ENCODE assay signal across 10 cellular contexts in genomic region chr11:41431784-41432183, GRCh38. TPM values are rescaled to one million over a fixed set of nuclear protein-coding genes. Genes with fewer than 3 reads are reported as not detected.
DNase-seq lines count a peak whose midpoint lies in the region; ATAC-seq and TF ChIP-seq lines count a peak whose summit lies in the region.
"Had no signal": no experiment of that assay in that cellular context is flagged by ENCODE, and none has a peak within 500 bp of the region (broad histone marks: within the 10 kb centered on the region; RNA-seq: fewer than 3 reads in every experiment).

No MANE protein-coding gene starts in this region.

- peaks cover 3% of the 10 kb centered on the region for H3K9me3 Mint-ChIP-seq in WTC11
- H3K9me3 Mint-ChIP-seq in stimulated activated naive CD8-positive, alpha-beta T cell treated with anti-CD3 and anti-CD28 coated beads, Interleukin-15, amount 100 ng/mL, for 72 hours: peaks cover 4 to 9% of the 10 kb centered on the region in 2 donors
- H3K9me3 Mint-ChIP-seq: activated B cell treated with CpG ODN at 0.5 μM for 24 hours had no signal

- no peaks in the 10 kb centered on the region for H4K20me1 ChIP-seq in KMS-11 (ENCODE audit: insufficient read depth)

- no peak overlapping the region for H3K9ac ChIP-seq in KMS-11

- ATAC-seq in WTC11 (peak; percentile 84), lower lobe of right lung (no peak), HG03469 (IDR thresholded peaks at IDR 0.05; ENCODE audit: unreplicated experiment) (no peak), HG03045 (IDR thresholded peaks at IDR 0.05; ENCODE audit: unreplicated experiment) (no peak)
- no peak for ATAC-seq in stimulated activated naive CD8-positive, alpha-beta T cell treated with anti-CD3 and anti-CD28 coated beads, Interleukin-15, amount 100 ng/mL, for 72 hours
- ATAC-seq: activated naive CD4-positive, alpha-beta T cell treated with anti-CD3 and anti-CD28 coated beads, Interleukin-2, amount 50 U/mL, for 72 hours had no signal

- no peak overlapping the region for H3K4me3 ChIP-seq in KMS-11 (IDR thresholded peaks at IDR 0.05; ENCODE audit: insufficient read depth, low read depth, low read length)
- H3K4me3 ChIP-seq in lower lobe of right lung: no peak overlapping the region
- H3K4me3 ChIP-seq: esophagus muscularis mucosa had no signal

- H3K36me3 Mint-ChIP-seq in WTC11: no peaks in the 10 kb centered on the region
- H3K36me3 Mint-ChIP-seq: activated naive CD4-positive, alpha-beta T cell treated with anti-CD3 and anti-CD28 coated beads, Interleukin-2, amount 50 U/mL, for 72 hours had no signal

- H3K36me3 ChIP-seq in KMS-11 (ENCODE audit: insufficient read depth) (no peaks in the 10 kb centered on the region), lower lobe of right lung (no peaks in the 10 kb centered on the region)
- H3K36me3 ChIP-seq: esophagus muscularis mucosa had no signal

- H3K4me1 ChIP-seq in KMS-11 (ENCODE audit: low read depth, poor library complexity, severe bottlenecking): no peaks in the 10 kb centered on the region
- no peaks in the 10 kb centered on the region for H3K4me1 ChIP-seq in lower lobe of right lung
- H3K4me1 ChIP-seq: esophagus muscularis mucosa had no signal

- H3K79me2 ChIP-seq in KMS-11 (ENCODE audit: insufficient read depth, low read depth): no peaks in the 10 kb centered on the region

- H3K27ac ChIP-seq in KMS-11 (no peak overlapping the region), lower lobe of right lung (no peak overlapping the region)
- H3K27ac ChIP-seq: esophagus muscularis mucosa had no signal

- no peak overlapping the region for H2AFZ ChIP-seq in KMS-11 (ENCODE audit: low read depth)

- intact Hi-C loops in lower lobe of right lung (cut with DNase I): no loop called here

- no peak for DNase-seq in GM13977 (ENCODE audit: low spot score)
- peak; percentile 15 for DNase-seq in WTC11 (ENCODE audit: low spot score)
- no peak for DNase-seq in lower lobe of right lung
- no peak for DNase-seq in stimulated activated naive CD8-positive, alpha-beta T cell treated with anti-CD3 and anti-CD28 coated beads, Interleukin-15, amount 100 ng/mL, for 72 hours
- DNase-seq: activated B cell treated with CpG ODN at 0.5 μM for 24 hours had no signal

- CTCF ChIA-PET in WTC11 (lab: Charles Lee): interaction anchor here (0.6 to 3.2 kb wide), 9 partner anchors 26 to 1093 kb away, joined by 3 to 13 read pairs (median 4); no protein-coding TSS in a partner anchor

- H3K4me3 Mint-ChIP-seq in WTC11: no peak overlapping the region
- H3K4me3 Mint-ChIP-seq in stimulated activated naive CD8-positive, alpha-beta T cell treated with anti-CD3 and anti-CD28 coated beads, Interleukin-15, amount 100 ng/mL, for 72 hours: no peak overlapping the region
- H3K4me3 Mint-ChIP-seq: activated B cell treated with CpG ODN at 0.5 μM for 24 hours had no signal

- TF ChIP-seq CTCF in GM13977 (IDR thresholded peaks at IDR 0.05; ENCODE audit: extremely low read depth, insufficient read depth, missing control alignments): peak; percentile 58
- peak; percentile 55 for TF ChIP-seq CTCF in KMS-11 (conservative IDR thresholded peaks at IDR 0.05; ENCODE audit: low read depth, low read length)
- peak; percentile 42 for TF ChIP-seq CTCF in WTC11 (IDR thresholded peaks at IDR 0.05)
- peak; percentile 30 for TF ChIP-seq CTCF in lower lobe of right lung (IDR thresholded peaks at IDR 0.05)

- no peaks in the 10 kb centered on the region for H3K27me3 Mint-ChIP-seq in WTC11 (ENCODE audit: low read depth)
- no peaks in the 10 kb centered on the region for H3K27me3 Mint-ChIP-seq in stimulated activated naive CD8-positive, alpha-beta T cell treated with anti-CD3 and anti-CD28 coated beads, Interleukin-15, amount 100 ng/mL, for 72 hours
- H3K27me3 Mint-ChIP-seq: activated B cell treated with CpG ODN at 0.5 μM for 24 hours had no signal

- POLR2A ChIA-PET in WTC11 (lab: Charles Lee): no interaction called here

- no peak overlapping the region for H3K27ac Mint-ChIP-seq in WTC11
- H3K27ac Mint-ChIP-seq in stimulated activated naive CD8-positive, alpha-beta T cell treated with anti-CD3 and anti-CD28 coated beads, Interleukin-15, amount 100 ng/mL, for 72 hours: no peak overlapping the region
- H3K27ac Mint-ChIP-seq: activated B cell treated with CpG ODN at 0.5 μM for 24 hours; activated naive CD4-positive, alpha-beta T cell treated with anti-CD3 and anti-CD28 coated beads, Interleukin-2, amount 50 U/mL, for 72 hours had no signal

- no peak overlapping the region for H3K4me2 ChIP-seq in KMS-11

- H3K27me3 ChIP-seq in KMS-11 (ENCODE audit: insufficient read depth, low read depth): no peaks in the 10 kb centered on the region
- H3K27me3 ChIP-seq in lower lobe of right lung (ENCODE audit: low read depth): no peaks in the 10 kb centered on the region

- in situ Hi-C loops in GM13977 (cut with MboI; ENCODE audit: low pct_unique_long_range_greater_than_20kb, low sequenced_read_pairs, unreplicated experiment): no loop called here

- H3K4me1 Mint-ChIP-seq in WTC11: peaks cover 31% of the 10 kb centered on the region
- H3K4me1 Mint-ChIP-seq in stimulated activated naive CD8-positive, alpha-beta T cell treated with anti-CD3 and anti-CD28 coated beads, Interleukin-15, amount 100 ng/mL, for 72 hours: no peaks in the 10 kb centered on the region
- H3K4me1 Mint-ChIP-seq: activated B cell treated with CpG ODN at 0.5 μM for 24 hours had no signal

- no peaks in the 10 kb centered on the region for H3K9me3 ChIP-seq in lower lobe of right lung
- H3K9me3 ChIP-seq: esophagus muscularis mucosa had no signal

TF ChIP-seq in WTC11, 78 proteins besides CTCF, POLR2A, EP300 and RAD21:
- TF ChIP-seq ZNF512 (CRISPR knock-in tag; IDR thresholded peaks at IDR 0.05; ENCODE audit: borderline replicate concordance) (no peak), SMAD4 (CRISPR knock-in tag; IDR thresholded peaks at IDR 0.05) (no peak), MYBL2 (CRISPR knock-in tag; IDR thresholded peaks at IDR 0.05) (no peak), ZBTB21 (CRISPR knock-in tag; IDR thresholded peaks at IDR 0.05; ENCODE audit: borderline replicate concordance) (no peak), ATF6 (CRISPR knock-in tag; IDR thresholded peaks at IDR 0.05) (no peak), AFF4 (CRISPR knock-in tag; IDR thresholded peaks at IDR 0.05; ENCODE audit: borderline replicate concordance) (no peak), TCF7 (CRISPR knock-in tag; IDR thresholded peaks at IDR 0.05; ENCODE audit: low read depth) (no peak), MXD4 (CRISPR knock-in tag; IDR thresholded peaks at IDR 0.05; ENCODE audit: borderline replicate concordance) (no peak), NR3C1 (CRISPR knock-in tag; conservative IDR thresholded peaks at IDR 0.05; ENCODE audit: low read depth) (no peak), FOXJ3 (CRISPR knock-in tag; IDR thresholded peaks at IDR 0.05; ENCODE audit: borderline replicate concordance) (no peak)

RNA-seq across cellular contexts. Expression of gene LRRC4C, which starts 27.7 kb away (rescaled TPM):
- 0.41 to 1.3 TPM (median 0.72 TPM) in 3 replicates for total RNA-seq in WTC11 (2021)
- 0.86 TPM for total RNA-seq in lower lobe of right lung
- total RNA-seq: activated B cell treated with CpG ODN at 0.5 μM for 24 hours; activated naive CD4-positive, alpha-beta T cell treated with anti-CD3 and anti-CD28 coated beads, Interleukin-2, amount 50 U/mL, for 72 hours had no signal
